22 cellular contexts compared by ENCODE assay signal in the genomic region with DNA sequence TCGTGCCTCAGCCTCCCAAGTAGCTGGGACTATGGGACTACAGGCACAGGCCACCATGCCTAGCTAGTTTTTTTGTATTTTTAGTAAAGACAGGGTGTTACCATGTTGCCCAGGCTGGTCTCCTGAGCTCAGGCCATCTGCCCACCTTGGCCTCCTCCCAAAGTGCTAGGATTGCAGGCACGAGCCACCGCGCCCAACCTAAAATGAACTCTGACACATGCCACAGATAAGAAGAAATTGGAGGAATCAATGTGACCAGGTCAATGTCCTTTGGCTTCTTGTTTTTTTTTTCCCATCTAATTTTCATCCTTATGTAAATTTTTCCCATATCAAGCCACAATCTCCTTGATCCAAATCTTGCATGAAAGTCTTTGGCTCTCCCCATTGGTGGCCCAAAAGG.
"Had no signal": no experiment of that assay in that cellular context is flagged by ENCODE, and none has a peak within 500 bp of the region (broad histone marks: within the 10 kb centered on the region; RNA-seq: fewer than 3 reads in every experiment).

No MANE protein-coding gene starts in this region.

- H2AFZ ChIP-seq: hepatocyte had no signal

- H3K4me1 ChIP-seq: esophagus muscularis mucosa, foreskin keratinocyte, gastroesophageal sphincter, heart left ventricle, left lung, lower lobe of right lung had no signal

- H3K27me3 ChIP-seq: dorsolateral prefrontal cortex, esophagus muscularis mucosa, foreskin keratinocyte, gastroesophageal sphincter, heart left ventricle, hepatocyte, left lung had no signal

- H3K9me3 ChIP-seq: lower lobe of right lung, mucosa of descending colon had no signal

- H3K4me3 ChIP-seq: coronary artery, dorsolateral prefrontal cortex, esophagus muscularis mucosa, gastroesophageal sphincter, heart left ventricle, hepatocyte, left lung, lower lobe of right lung, mucosa of descending colon had no signal

- H3K36me3 ChIP-seq: esophagus muscularis mucosa, gastroesophageal sphincter, heart left ventricle, left lung, lower lobe of right lung had no signal

- DNase-seq: dermis blood vessel endothelial cell; dorsolateral prefrontal cortex; effector CD4-positive, alpha-beta T cell; effector memory CD4-positive, alpha-beta T cell; foreskin keratinocyte; heart left ventricle; hypothalamus; immature natural killer cell; islet precursor cell; kidney; kidney glomerular epithelial cell; left colon; left lung; left ventricle myocardium superior; lower lobe of right lung; mesenchymal stem cell; mucosa of descending colon; naive B cell had no signal

- H3K79me2 ChIP-seq: hepatocyte had no signal

- H3K4me2 ChIP-seq: hepatocyte had no signal

- H3K27ac ChIP-seq: coronary artery, dorsolateral prefrontal cortex, esophagus muscularis mucosa, foreskin keratinocyte, gastroesophageal sphincter, heart left ventricle, hepatocyte, left lung, lower lobe of right lung had no signal

- ATAC-seq: foreskin keratinocyte, gastroesophageal sphincter, heart left ventricle, left colon, left lung, left ventricle myocardium superior, lower lobe of right lung, mucosa of descending colon had no signal
